Comparison of ENCODE assay signal across 34 cellular contexts in the genomic region with DNA sequence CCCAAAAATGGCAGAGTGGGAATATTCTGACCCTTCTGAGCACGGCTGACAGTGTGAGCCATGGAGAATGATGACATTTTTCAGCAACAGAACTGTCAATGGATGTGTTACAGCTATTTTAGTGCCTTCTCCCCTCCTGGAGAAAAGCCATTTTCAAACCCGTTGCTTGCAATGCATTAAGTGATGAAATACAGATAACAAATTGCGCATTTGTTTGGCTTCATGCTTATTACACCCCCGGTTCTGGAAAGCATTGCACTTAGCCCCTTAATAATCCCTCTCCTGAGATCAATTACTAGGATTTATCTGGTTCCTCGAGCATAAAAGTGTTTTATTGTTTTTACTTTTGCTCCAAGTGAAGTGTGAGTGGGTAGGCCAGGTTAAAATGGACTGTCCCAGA. TPM values are rescaled to one million over a fixed set of nuclear protein-coding genes. Genes with fewer than 3 reads are reported as not detected.
DNase-seq lines count a peak whose midpoint lies in the region; ATAC-seq and TF ChIP-seq lines count a peak whose summit lies in the region.
"Had no signal": no experiment of that assay in that cellular context is flagged by ENCODE, and none has a peak within 500 bp of the region (broad histone marks: within the 10 kb centered on the region; RNA-seq: fewer than 3 reads in every experiment).

No MANE protein-coding gene starts in this region.

- TF ChIP-seq RAD21 in neural cell (conservative IDR thresholded peaks at IDR 0.05): no peak

- H3K4me3 ChIP-seq in SK-N-MC (peak overlapping the region; percentile 72), neural cell (ENCODE audit: low read length) (peak overlapping the region; percentile 67), tibial artery (no peak overlapping the region), suprapubic skin (no peak overlapping the region)
- H3K4me3 ChIP-seq: esophagus muscularis mucosa, right lobe of liver had no signal

- 41% methylated on average over 5 of the region's 5 CpGs for WGBS in suprapubic skin

- H3K27me3 ChIP-seq in neural cell (ENCODE audit: insufficient read depth, low read depth, low read length) (no peaks in the 10 kb centered on the region), tibial artery (no peaks in the 10 kb centered on the region), suprapubic skin (no peaks in the 10 kb centered on the region)
- H3K27me3 ChIP-seq: esophagus muscularis mucosa, upper lobe of left lung had no signal

- H3K4me1 ChIP-seq in tibial artery (peaks cover 0 to 45% (median 43%) of the 10 kb centered on the region in 4 donors), suprapubic skin (peaks cover 47% of the 10 kb centered on the region)

- H3K9me2 ChIP-seq in neural cell (ENCODE audit: insufficient read depth, low read length): no peaks in the 10 kb centered on the region

- no peak overlapping the region for H3K4me3 Mint-ChIP-seq in chondrocyte (ENCODE audit: unreplicated experiment)
- H3K4me3 Mint-ChIP-seq in activated CD8-positive, alpha-beta memory T cell treated with anti-CD3 and anti-CD28 coated beads, Interleukin-2, amount 10 ng/mL, durations not matched to agents 7 days and 5 days: no peak overlapping the region
- H3K4me3 Mint-ChIP-seq: activated naive CD8-positive, alpha-beta T cell treated with anti-CD3 and anti-CD28 coated beads, Interleukin-2, amount 50 U/mL, for 24 hours; natural killer cell had no signal

- H3K27ac ChIP-seq in SK-N-MC (peak overlapping the region; percentile 99), neural cell (ENCODE audit: low read length) (peak overlapping the region; percentile 86), tibial artery (peak overlapping the region; percentile 90 to 93), suprapubic skin (no peak overlapping the region)
- H3K27ac ChIP-seq: right lobe of liver had no signal

- no peaks in the 10 kb centered on the region for H4K20me1 ChIP-seq in neural cell (ENCODE audit: insufficient read depth)

- H3K36me3 ChIP-seq in SK-N-MC (ENCODE audit: insufficient read depth, low read length) (no peaks in the 10 kb centered on the region), neural cell (ENCODE audit: insufficient read depth, low read length) (no peaks in the 10 kb centered on the region), tibial artery (no peaks in the 10 kb centered on the region), suprapubic skin (no peaks in the 10 kb centered on the region)
- H3K36me3 ChIP-seq: esophagus muscularis mucosa, heart left ventricle, right lobe of liver, upper lobe of left lung, WERI-Rb-1 had no signal

- no peaks in the 10 kb centered on the region for H3K27me3 Mint-ChIP-seq in chondrocyte (ENCODE audit: low read depth)
- peaks cover 53% of the 10 kb centered on the region for H3K27me3 Mint-ChIP-seq in activated CD8-positive, alpha-beta memory T cell treated with anti-CD3 and anti-CD28 coated beads, Interleukin-2, amount 10 ng/mL, durations not matched to agents 7 days and 5 days

- H3K9me3 Mint-ChIP-seq in chondrocyte (ENCODE audit: low read depth): no peaks in the 10 kb centered on the region
- no peaks in the 10 kb centered on the region for H3K9me3 Mint-ChIP-seq in activated CD8-positive, alpha-beta memory T cell treated with anti-CD3 and anti-CD28 coated beads, Interleukin-2, amount 10 ng/mL, durations not matched to agents 7 days and 5 days (ENCODE audit: low read depth)
- H3K9me3 Mint-ChIP-seq: activated naive CD8-positive, alpha-beta T cell treated with anti-CD3 and anti-CD28 coated beads, Interleukin-2, amount 50 U/mL, for 24 hours; endodermal cell; natural killer cell had no signal

- peak overlapping the region; percentile 98 for H3K27ac Mint-ChIP-seq in chondrocyte (ENCODE audit: unreplicated experiment)
- H3K27ac Mint-ChIP-seq in activated CD8-positive, alpha-beta memory T cell treated with anti-CD3 and anti-CD28 coated beads, Interleukin-2, amount 10 ng/mL, durations not matched to agents 7 days and 5 days: no peak overlapping the region
- H3K27ac Mint-ChIP-seq: activated naive CD8-positive, alpha-beta T cell treated with anti-CD3 and anti-CD28 coated beads, Interleukin-2, amount 50 U/mL, for 24 hours; endodermal cell; natural killer cell had no signal

- H3K4me1 Mint-ChIP-seq in chondrocyte (ENCODE audit: low read depth): peaks cover 65% of the 10 kb centered on the region
- H3K4me1 Mint-ChIP-seq in activated CD8-positive, alpha-beta memory T cell treated with anti-CD3 and anti-CD28 coated beads, Interleukin-2, amount 10 ng/mL, durations not matched to agents 7 days and 5 days: peaks cover 2% of the 10 kb centered on the region

- ATAC-seq in activated CD8-positive, alpha-beta memory T cell treated with anti-CD3 and anti-CD28 coated beads, Interleukin-2, amount 10 ng/mL, durations not matched to agents 7 days and 5 days: no peak
- ATAC-seq: activated naive CD8-positive, alpha-beta T cell treated with anti-CD3 and anti-CD28 coated beads, Interleukin-2, amount 50 U/mL, for 24 hours; HCT116; heart left ventricle; left ventricle myocardium superior; natural killer cell; right lobe of liver had no signal

- H2AFZ ChIP-seq in neural cell (ENCODE audit: low read depth, low read length): no peak overlapping the region

- H3K79me2 ChIP-seq in neural cell (replicated peaks; ENCODE audit: insufficient read depth, low read length): peaks cover 7% of the 10 kb centered on the region

- DNase-seq in SK-N-MC (ENCODE audit: low read depth, low spot score): no peak
- DNase-seq in chondrocyte (ENCODE audit: low spot score): no peak
- DNase-seq in tibial artery: no peak
- no peak for DNase-seq in suprapubic skin (ENCODE audit: low spot score in 2 of 2)
- DNase-seq in activated effector memory CD4-positive, alpha-beta T cell treated with Interleukin-2 at 50 U/mL for 16 hours: no peak
- no peak for DNase-seq in activated CD8-positive, alpha-beta memory T cell treated with anti-CD3 and anti-CD28 coated beads, Interleukin-2, amount 10 ng/mL, durations not matched to agents 7 days and 5 days
- DNase-seq in DMS79 treated with DMSO at 0.1 percent for 48 hours (lab: John Stamatoyannopoulos, UW): no peak
- DNase-seq: activated naive CD4-positive, alpha-beta T cell; activated naive CD8-positive, alpha-beta T cell treated with anti-CD3 and anti-CD28 coated beads, Interleukin-2, amount 50 U/mL, for 24 hours; activated T-cell treated with anti-CD3 and anti-CD28 coated beads, Interleukin-2, amount 50 U/mL, for 48 hours; C1 segment of cervical spinal cord; COR-L47; dermis blood vessel endothelial cell; DMS79; endodermal cell; foreskin melanocyte; GDM1; heart left ventricle; Karpas-422; left ventricle myocardium superior; midbrain; natural killer cell; NCI-H1417; NCI-H2081; NCI-H345; NCI-H748 treated with DMSO at 0.1 percent for 48 hours; right lobe of liver; SHP77; stimulated activated CD4-positive, alpha-beta T cell treated with anti-CD3 and anti-CD28 coated beads, Interleukin-4, amount 100 ng/mL, for 1 hour; upper lobe of left lung; WERI-Rb-1 had no signal

- no peaks in the 10 kb centered on the region for H3K9me3 ChIP-seq in SK-N-MC (ENCODE audit: low read depth, low read length)
- no peaks in the 10 kb centered on the region for H3K9me3 ChIP-seq in neural cell (ENCODE audit: low read length)
- no peaks in the 10 kb centered on the region for H3K9me3 ChIP-seq in tibial artery
- no peaks in the 10 kb centered on the region for H3K9me3 ChIP-seq in suprapubic skin
- H3K9me3 ChIP-seq: esophagus muscularis mucosa, heart left ventricle, right lobe of liver, upper lobe of left lung had no signal

- intact Hi-C loops in tibial artery (cut with DNase I; ENCODE audit: low total_unique reads): no loop called here

- H3F3A ChIP-seq in neural cell (ENCODE audit: insufficient read depth, low read length, poor library complexity, severe bottlenecking): no peaks in the 10 kb centered on the region

- TF ChIP-seq EP300 in neural cell (conservative IDR thresholded peaks at IDR 0.05; ENCODE audit: poor library complexity, severe bottlenecking) (no peak), suprapubic skin (IDR thresholded peaks at IDR 0.05) (no peak)

- H3K4me2 ChIP-seq in neural cell (ENCODE audit: low read length): peak overlapping the region; percentile 27

- TF ChIP-seq POLR2A in suprapubic skin (IDR thresholded peaks at IDR 0.05): no peak

- TF ChIP-seq CTCF in chondrocyte (IDR thresholded peaks at IDR 0.05) (no peak), neural cell (IDR thresholded peaks at IDR 0.05; ENCODE audit: poor library complexity, severe bottlenecking) (no peak), tibial artery (IDR thresholded peaks at IDR 0.05) (no peak), suprapubic skin (IDR thresholded peaks at IDR 0.05) (no peak)

- CTCF ChIA-PET in activated CD8-positive, alpha-beta memory T cell treated with anti-CD3 and anti-CD28 coated beads, Interleukin-2, amount 10 ng/mL, durations not matched to agents 7 days and 5 days (lab: Charles Lee): interaction anchor here (1.7 kb wide), 1 partner anchor 9 kb away, joined by 3 read pairs; no protein-coding TSS in a partner anchor

- no peaks in the 10 kb centered on the region for H3K36me3 Mint-ChIP-seq in chondrocyte (ENCODE audit: low read depth)
- H3K36me3 Mint-ChIP-seq in activated CD8-positive, alpha-beta memory T cell treated with anti-CD3 and anti-CD28 coated beads, Interleukin-2, amount 10 ng/mL, durations not matched to agents 7 days and 5 days: no peaks in the 10 kb centered on the region
- H3K36me3 Mint-ChIP-seq: natural killer cell had no signal

- peak overlapping the region; percentile 41 for H3K9ac ChIP-seq in SK-N-MC (ENCODE audit: insufficient read length)
- H3K9ac ChIP-seq in neural cell (ENCODE audit: low read length): peak overlapping the region; percentile 81

RNA-seq across cellular contexts. Expression of gene HHAT, which starts 37.6 kb away (rescaled TPM):
- total RNA-seq in chondrocyte: 6.1 to 7.9 TPM (median 6.4 TPM) in 3 replicates
- polyA plus RNA-seq in neural cell: 4.4 and 5.3 TPM in 2 replicates
- polyA minus RNA-seq in neural cell: 8.6 and 8.8 TPM in 2 replicates
- total RNA-seq in suprapubic skin: 10 to 100 TPM in 2 of 4 donors, 1 to 10 TPM in 2; 4.1 to 20.0 (median 9.3) TPM
- total RNA-seq in activated CD8-positive, alpha-beta memory T cell treated with anti-CD3 and anti-CD28 coated beads, Interleukin-2, amount 10 ng/mL, durations not matched to agents 7 days and 5 days: under 1 TPM; 0.23 to 0.64 TPM

RNA-seq across cellular contexts. Expression of gene SERTAD4, which starts 58.5 kb away (rescaled TPM):
- total RNA-seq in chondrocyte (39.1 to 71.7 TPM (median 43.5 TPM) in 3 replicates), suprapubic skin (10 to 100 TPM in 3 of 4 donors, 1 to 10 TPM in 1; 8.5 to 24.1 (median 16.8) TPM)
- 41.4 and 42.9 TPM in 2 replicates for polyA plus RNA-seq in neural cell
- 82.3 and 82.9 TPM in 2 replicates for polyA minus RNA-seq in neural cell
- not detected for total RNA-seq in activated CD8-positive, alpha-beta memory T cell treated with anti-CD3 and anti-CD28 coated beads, Interleukin-2, amount 10 ng/mL, durations not matched to agents 7 days and 5 days
- total RNA-seq: natural killer cell, right lobe of liver had no signal

Comparison
In these comparisons a context has a peak if more than half of its experiments do, and no peak if none do; other contexts are left out.
1. H3K4me3 ChIP-seq: peak in SK-N-MC (single experiment) and neural cell (single experiment); none in tibial artery (0 of 2) and suprapubic skin (single experiment).
2. RNA of gene SERTAD4, which starts 58.5 kb away (total RNA-seq): 39.1 to 71.7 TPM in chondrocyte and 8.5 to 24.1 TPM in suprapubic skin; not detected in activated CD8-positive, alpha-beta memory T cell treated with anti-CD3 and anti-CD28 coated beads, Interleukin-2, amount 10 ng/mL, durations not matched to agents 7 days and 5 days; every median in the first group is over 4 times any median in the second.